In the genomic region with DNA sequence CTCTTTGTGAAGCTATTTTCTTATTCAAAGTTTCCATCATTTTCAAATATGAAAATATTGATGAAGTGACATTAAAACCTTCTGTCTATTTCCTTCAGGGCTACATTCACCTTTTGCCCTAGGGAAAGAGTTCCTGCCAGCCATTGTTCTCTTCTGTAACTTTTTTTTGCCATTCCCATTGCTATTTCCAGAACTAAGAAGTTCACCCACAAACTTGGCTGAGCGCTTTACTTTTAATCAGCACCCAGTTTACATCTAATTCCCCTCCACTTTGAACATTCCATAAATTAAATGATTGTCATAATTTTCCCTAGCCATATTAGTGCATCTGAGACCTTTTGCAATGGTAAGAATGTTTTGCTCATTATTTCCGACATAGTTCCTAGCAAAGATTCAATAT, we compare ENCODE assay signal across 12 cellular contexts. TPM values are rescaled to one million over a fixed set of nuclear protein-coding genes. Genes with fewer than 3 reads are reported as not detected.
"Had no signal": no experiment of that assay in that cellular context is flagged by ENCODE, and none has a peak within 500 bp of the region (broad histone marks: within the 10 kb centered on the region; RNA-seq: fewer than 3 reads in every experiment).

No MANE protein-coding gene starts in this region.

- H3K27ac ChIP-seq: neutrophil had no signal

- H3K27me3 ChIP-seq: neutrophil, thyroid gland had no signal

- DNase-seq: activated naive CD4-positive, alpha-beta T cell treated with Interleukin-2 at 50 U/mL for 16 hours; anterior cingulate cortex; cerebellar nuclear complex; foreskin fibroblast; glutamatergic neuron; natural killer cell; retina; stimulated activated CD4-positive, alpha-beta T cell treated with anti-CD3 and anti-CD28 coated beads, Interleukin-1b, Interleukin-23, amount 100 ng/mL, for 48 hours; thyroid gland had no signal

- H3K9me3 ChIP-seq: neutrophil, thyroid gland had no signal

- ATAC-seq: activated CD4-positive, CD25-positive, alpha-beta regulatory T cell treated with anti-CD3 and anti-CD28 coated beads, Interleukin-2, amount 50 U/mL, for 24 hours; activated T-helper 17 cell treated with anti-CD3 and anti-CD28 coated beads, Interleukin-2, amount 50 U/mL, for 72 hours; natural killer cell had no signal

- H3K4me3 ChIP-seq: thyroid gland had no signal

- H3K36me3 ChIP-seq: neutrophil, thyroid gland had no signal

RNA-seq across cellular contexts. Expression of a gene that starts 4.4 kb away (rescaled TPM):
- total RNA-seq: activated T-helper 17 cell treated with anti-CD3 and anti-CD28 coated beads, Interleukin-2, amount 50 U/mL, for 72 hours; natural killer cell had no signal
